21 cellular contexts compared by ENCODE assay signal in the genomic region with DNA sequence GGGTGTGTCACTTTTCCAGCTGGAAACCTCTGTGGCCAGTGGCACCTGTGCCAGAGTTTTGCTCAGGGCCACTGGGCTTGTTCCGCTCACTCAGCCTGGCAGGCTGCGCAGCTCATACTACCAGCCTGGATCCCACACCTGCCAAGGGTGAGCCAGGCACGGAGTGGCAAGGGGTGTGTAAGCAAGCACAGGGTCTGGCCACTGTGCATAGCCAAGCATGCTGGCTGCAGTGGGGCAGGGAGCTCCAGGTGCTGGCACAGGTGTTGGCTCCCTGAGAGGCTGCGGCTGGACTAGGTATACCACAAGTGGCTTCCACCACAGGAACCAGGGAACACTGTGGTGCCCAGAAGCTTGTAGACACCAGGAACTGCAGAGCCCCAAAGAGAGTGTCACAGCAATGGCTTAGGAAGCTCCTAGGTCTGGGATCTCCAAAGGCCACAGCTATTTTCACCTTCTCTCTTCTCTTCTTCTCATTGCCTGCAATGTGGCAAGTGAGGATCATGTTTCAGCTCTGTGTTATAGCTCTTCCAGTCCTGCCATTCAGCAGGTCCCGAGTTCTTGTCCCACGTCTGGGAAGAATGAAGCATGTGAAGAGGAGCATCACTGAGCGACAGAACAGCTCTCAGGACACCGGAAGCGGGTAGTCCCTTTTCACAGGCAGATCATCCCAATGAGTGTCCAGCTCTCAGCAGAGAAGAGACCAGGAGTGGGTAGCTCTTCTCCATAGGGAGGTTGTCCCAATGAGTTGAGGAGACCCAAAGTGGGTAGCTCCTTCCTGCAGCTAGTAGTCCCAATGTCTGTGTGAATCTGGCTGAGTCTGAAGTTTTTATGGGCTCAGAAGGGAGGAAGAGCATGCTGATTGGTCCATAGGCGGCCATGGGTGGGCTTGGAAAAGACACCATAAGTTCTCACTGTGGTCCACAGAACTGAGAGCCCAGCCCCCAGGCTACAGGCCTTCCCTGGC.
"Had no signal": no experiment of that assay in that cellular context is flagged by ENCODE, and none has a peak within 500 bp of the region (broad histone marks: within the 10 kb centered on the region; RNA-seq: fewer than 3 reads in every experiment).

No MANE protein-coding gene starts in this region.

- DNase-seq: activated CD4-positive, alpha-beta T cell treated with anti-CD3 and anti-CD28 coated beads for 48 hours; activated CD4-positive, CD25-positive, alpha-beta regulatory T cell; activated CD8-positive, alpha-beta T cell treated with anti-CD3 and anti-CD28 coated beads, Interleukin-2, amount 10 ng/mL, durations not matched to agents 7 days and 5 days; activated naive CD4-positive, alpha-beta T cell treated with anti-CD3 and anti-CD28 coated beads for 36 hours; activated T-cell treated with anti-CD3 and anti-CD28 coated beads, Interleukin-2, amount 50 U/mL, for 4 hours; body of pancreas; central memory CD4-positive, alpha-beta T cell; colonic mucosa; kidney; mammary epithelial cell; mucosa of descending colon; naive B cell; psoas muscle; stimulated activated CD4-positive, alpha-beta T cell treated with anti-CD3 and anti-CD28 coated beads, Interleukin-2, amount 100 ng/mL, for 24 hours; stimulated activated naive CD8-positive, alpha-beta T cell treated with anti-CD3 and anti-CD28 coated beads, Interleukin-15, Interleukin-2, amounts not matched to agents 100 U/mL and 50 U/mL, for 24 hours; substantia nigra; T1000; tibial artery had no signal

- ATAC-seq: activated CD8-positive, alpha-beta T cell treated with anti-CD3 and anti-CD28 coated beads, Interleukin-2, amount 10 ng/mL, durations not matched to agents 7 days and 5 days; activated T-cell treated with anti-CD3 and anti-CD28 coated beads, Interleukin-2, amount 50 U/mL, for 4 hours; body of pancreas; left lung; mucosa of descending colon; psoas muscle; right cardiac atrium; stimulated activated naive CD8-positive, alpha-beta T cell treated with anti-CD3 and anti-CD28 coated beads, Interleukin-15, Interleukin-2, amounts not matched to agents 100 U/mL and 50 U/mL, for 24 hours had no signal

- H3K27ac ChIP-seq: body of pancreas, colonic mucosa, left lung, psoas muscle, tibial artery had no signal

- H3K27me3 ChIP-seq: body of pancreas, colonic mucosa, tibial artery had no signal

- FAIRE-seq: frontal cortex, kidney had no signal

- H3K4me3 ChIP-seq: body of pancreas, colonic mucosa, left lung, mucosa of descending colon, psoas muscle, tibial artery had no signal

- H3K4me1 ChIP-seq: body of pancreas, colonic mucosa, left lung, psoas muscle, tibial artery had no signal

- H3K9me3 ChIP-seq: body of pancreas, colonic mucosa, mucosa of descending colon, psoas muscle had no signal

- H3K36me3 ChIP-seq: colonic mucosa, left lung had no signal
